ENCODE assay signal across 26 cellular contexts in genomic region chr1:10608690-10609089, GRCh38.
"Had no signal": no experiment of that assay in that cellular context is flagged by ENCODE, and none has a peak within 500 bp of the region (broad histone marks: within the 10 kb centered on the region; RNA-seq: fewer than 3 reads in every experiment).

No MANE protein-coding gene starts in this region.

- H3K4me3 ChIP-seq: ascending aorta, breast epithelium, cardiac muscle cell, coronary artery, dorsolateral prefrontal cortex, gastrocnemius medialis, heart left ventricle had no signal

- H3K27me3 ChIP-seq: ascending aorta, breast epithelium, cardiac muscle cell, dorsolateral prefrontal cortex, foreskin keratinocyte, gastrocnemius medialis, heart left ventricle had no signal

- ATAC-seq: activated CD8-positive, alpha-beta T cell treated with anti-CD3 and anti-CD28 coated beads for 36 hours; activated naive CD4-positive, alpha-beta T cell treated with anti-CD3 and anti-CD28 coated beads, Interleukin-2, amount 50 U/mL, for 72 hours; activated T-cell treated with anti-CD3 and anti-CD28 coated beads, Interleukin-2, amount 50 U/mL, for 4 hours; activated T-helper 17 cell treated with anti-CD3 and anti-CD28 coated beads, Interleukin-2, amount 50 U/mL, for 72 hours; esophagus mucosa; foreskin keratinocyte; gastrocnemius medialis; heart left ventricle; WTC11 had no signal

- H3K27ac ChIP-seq: ascending aorta, breast epithelium, cardiac muscle cell, coronary artery, dorsolateral prefrontal cortex, foreskin keratinocyte, gastrocnemius medialis, heart left ventricle had no signal

- H3K36me3 ChIP-seq: ascending aorta, breast epithelium, cardiac muscle cell, gastrocnemius medialis had no signal

- DNase-seq: activated CD4-positive, alpha-beta T cell treated with anti-CD3 and anti-CD28 coated beads for 1 hour; activated CD4-positive, alpha-beta T cell treated with anti-CD3 and anti-CD28 coated beads for 4 hours; activated CD4-positive, alpha-beta T cell treated with anti-CD3 and anti-CD28 coated beads, Interleukin-2, amount 10 ng/mL, durations not matched to agents 7 days and 5 days; activated CD4-positive, alpha-beta T cell treated with anti-CD3 and anti-CD28 coated beads, Interleukin-2, amount 50 U/mL, for 4 hours; activated CD8-positive, alpha-beta T cell treated with anti-CD3 and anti-CD28 coated beads for 36 hours; activated effector memory CD4-positive, alpha-beta T cell treated with Interleukin-2 at 50 U/mL for 16 hours; activated gamma-delta T cell treated with Interleukin-2 at 50 U/mL for 16 hours; activated naive CD4-positive, alpha-beta T cell treated with anti-CD3 and anti-CD28 coated beads for 36 hours; activated naive CD8-positive, alpha-beta T cell treated with anti-CD3 and anti-CD28 coated beads, Interleukin-2, amount 10 ng/mL, durations not matched to agents 7 days and 5 days; activated T-cell treated with anti-CD3 and anti-CD28 coated beads, Interleukin-2, amount 50 U/mL, for 4 hours; dorsolateral prefrontal cortex; effector memory CD4-positive, alpha-beta T cell; endodermal cell; foreskin keratinocyte; gastrocnemius medialis; glutamatergic neuron; heart left ventricle; hypothalamus had no signal

- H3K9me3 ChIP-seq: ascending aorta, breast epithelium, gastrocnemius medialis, heart left ventricle had no signal

- H3K4me1 ChIP-seq: ascending aorta, breast epithelium, foreskin keratinocyte had no signal
